19 cellular contexts compared by ENCODE assay signal in the genomic region with DNA sequence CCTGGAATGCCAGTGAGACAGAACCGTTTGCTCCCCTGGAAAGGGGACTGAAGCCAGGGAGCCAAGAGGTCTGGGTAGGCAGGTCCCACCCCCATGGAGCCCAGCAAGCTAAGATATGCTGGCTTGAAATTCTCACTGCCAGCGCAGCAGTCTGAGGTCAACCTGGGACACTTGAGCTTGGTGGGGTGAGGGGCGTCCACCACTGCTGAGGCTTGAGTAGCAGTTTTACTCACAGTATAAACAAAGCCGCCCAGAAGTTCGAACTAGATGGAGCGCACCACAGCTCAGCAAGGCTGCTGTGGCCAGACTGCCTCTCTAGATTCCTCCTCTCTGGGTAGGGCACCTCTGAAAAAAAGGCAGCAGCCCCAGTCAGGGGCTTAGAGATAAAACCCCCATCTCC.
"Had no signal": no experiment of that assay in that cellular context is flagged by ENCODE, and none has a peak within 500 bp of the region (broad histone marks: within the 10 kb centered on the region; RNA-seq: fewer than 3 reads in every experiment).

No MANE protein-coding gene starts in this region.

- H3K4me3 ChIP-seq: coronary artery, dorsolateral prefrontal cortex, esophagus muscularis mucosa, gastroesophageal sphincter, heart left ventricle, hepatocyte, left ventricle myocardium inferior, lung had no signal

- H3K4me2 ChIP-seq: hepatocyte had no signal

- H3K4me1 ChIP-seq: esophagus muscularis mucosa, foreskin keratinocyte, gastroesophageal sphincter, heart left ventricle, left ventricle myocardium inferior had no signal

- H3K79me2 ChIP-seq: hepatocyte had no signal

- H3K27ac Mint-ChIP-seq: immature natural killer cell, memory B cell had no signal

- H3K27ac ChIP-seq: coronary artery, dorsolateral prefrontal cortex, esophagus muscularis mucosa, foreskin keratinocyte, gastroesophageal sphincter, heart left ventricle, hepatocyte, left ventricle myocardium inferior had no signal

- H3K27me3 ChIP-seq: dorsolateral prefrontal cortex, esophagus muscularis mucosa, foreskin keratinocyte, gastroesophageal sphincter, heart left ventricle, hepatocyte had no signal

- ATAC-seq: foreskin keratinocyte, gastroesophageal sphincter, heart left ventricle, left cardiac atrium had no signal

- DNase-seq: dermis blood vessel endothelial cell; dorsolateral prefrontal cortex; effector CD4-positive, alpha-beta T cell; effector memory CD4-positive, alpha-beta T cell; foreskin keratinocyte; heart left ventricle; hypothalamus; immature natural killer cell; left cardiac atrium; left ventricle myocardium inferior; mammary epithelial cell; mesendoderm; midbrain had no signal

- H2AFZ ChIP-seq: hepatocyte had no signal
